Comparison of ENCODE assay signal across 25 cellular contexts in genomic region chr6:167793421-167793820, GRCh38. TPM values are rescaled to one million over a fixed set of nuclear protein-coding genes. Genes with fewer than 3 reads are reported as not detected.
A peak's percentile ranks its signal among the peaks of the same experiment; 100 is the strongest.
DNase-seq lines count a peak whose midpoint lies in the region; TF ChIP-seq lines count a peak whose summit lies in the region.
"Had no signal": no experiment of that assay in that cellular context is flagged by ENCODE, and none has a peak within 500 bp of the region (broad histone marks: within the 10 kb centered on the region; RNA-seq: fewer than 3 reads in every experiment).

No MANE protein-coding gene starts in this region.

- DNase-seq in NCI-H1417 (lab: John Stamatoyannopoulos, UW) (peak in 2 of 3 experiments; percentile 45 to 76), NCI-H1417 treated with DMSO at 0.1 percent for 48 hours (lab: John Stamatoyannopoulos, UW) (no peak), NCI-H774 (lab: John Stamatoyannopoulos, UW) (peak; percentile 72), dermis blood vessel endothelial cell (peak; percentile 66), progenitor cell of endocrine pancreas (ENCODE audit: low spot score, unreplicated experiment) (no peak), kidney tubule cell (ENCODE audit: low spot score) (no peak), NCI-H2029 treated with DMSO at 0.1 percent for 48 hours (lab: John Stamatoyannopoulos, UW) (no peak), C1 segment of cervical spinal cord (lab: John Stamatoyannopoulos, UW) (no peak)
- DNase-seq: activated B cell treated with CpG ODN at 0.5 μM for 24 hours; activated CD4-positive, alpha-beta memory T cell treated with anti-CD3 and anti-CD28 coated beads for 36 hours; activated naive CD4-positive, alpha-beta T cell treated with anti-CD3 and anti-CD28 coated beads, Interleukin-2, amount 50 U/mL, for 16 hours; activated T-cell treated with anti-CD3 and anti-CD28 coated beads, Interleukin-2, amount 50 U/mL, for 1 hour; body of pancreas; Caco-2; cortex of kidney; foreskin melanocyte; GM23248; kidney glomerular epithelial cell; midbrain; NCI-H2227 treated with DMSO at 0.1 percent for 48 hours; OCI-M1; stimulated activated CD4-positive, alpha-beta T cell treated with anti-CD3 and anti-CD28 coated beads, Interleukin-4, amount 100 ng/mL, for 4 hours; T-helper 9 cell had no signal

- H3K9me3 Mint-ChIP-seq in progenitor cell of endocrine pancreas (ENCODE audit: low read depth) = peaks cover 3% of the 10 kb centered on the region
- H3K9me3 Mint-ChIP-seq: activated B cell treated with CpG ODN at 0.5 μM for 24 hours; activated CD4-positive, alpha-beta memory T cell treated with anti-CD3 and anti-CD28 coated beads for 36 hours; neural crest cell had no signal

- H3K36me3 Mint-ChIP-seq in progenitor cell of endocrine pancreas (ENCODE audit: insufficient read depth) = no peaks in the 10 kb centered on the region
- H3K36me3 Mint-ChIP-seq: activated CD4-positive, alpha-beta memory T cell treated with anti-CD3 and anti-CD28 coated beads for 36 hours had no signal

- H3K27ac Mint-ChIP-seq in progenitor cell of endocrine pancreas = peak overlapping the region; percentile 79
- H3K27ac Mint-ChIP-seq: activated B cell treated with CpG ODN at 0.5 μM for 24 hours; activated CD4-positive, alpha-beta memory T cell treated with anti-CD3 and anti-CD28 coated beads for 36 hours; B cell had no signal

- H3K27me3 Mint-ChIP-seq in progenitor cell of endocrine pancreas = peaks cover 3% of the 10 kb centered on the region

- no peak for TF ChIP-seq CTCF in progenitor cell of endocrine pancreas (IDR thresholded peaks at IDR 0.05; ENCODE audit: unreplicated experiment)

- H3K4me3 Mint-ChIP-seq in progenitor cell of endocrine pancreas (ENCODE audit: low read depth) = no peak overlapping the region
- H3K4me3 Mint-ChIP-seq: activated B cell treated with CpG ODN at 0.5 μM for 24 hours; activated CD4-positive, alpha-beta memory T cell treated with anti-CD3 and anti-CD28 coated beads for 36 hours; B cell; neural crest cell had no signal

- peaks cover 39% of the 10 kb centered on the region for H3K4me1 Mint-ChIP-seq in progenitor cell of endocrine pancreas (ENCODE audit: low read depth)

RNA-seq across cellular contexts. Expression of gene AFDN, which starts 33.3 kb away (rescaled TPM):
- total RNA-seq in dermis blood vessel endothelial cell (166 and 169 TPM in 2 replicates), progenitor cell of endocrine pancreas (421 and 423 TPM in 2 replicates)

Comparison
In these comparisons a context has a peak if more than half of its experiments do, and no peak if none do; other contexts are left out.
1. DNase-seq: peak in NCI-H1417 (2 of 3), NCI-H774 (single experiment) and dermis blood vessel endothelial cell (single experiment); none in NCI-H1417 treated with DMSO at 0.1 percent for 48 hours (single experiment), progenitor cell of endocrine pancreas (single experiment), kidney tubule cell (single experiment), NCI-H2029 treated with DMSO at 0.1 percent for 48 hours (single experiment) and C1 segment of cervical spinal cord (0 of 14).